In the genomic region with DNA sequence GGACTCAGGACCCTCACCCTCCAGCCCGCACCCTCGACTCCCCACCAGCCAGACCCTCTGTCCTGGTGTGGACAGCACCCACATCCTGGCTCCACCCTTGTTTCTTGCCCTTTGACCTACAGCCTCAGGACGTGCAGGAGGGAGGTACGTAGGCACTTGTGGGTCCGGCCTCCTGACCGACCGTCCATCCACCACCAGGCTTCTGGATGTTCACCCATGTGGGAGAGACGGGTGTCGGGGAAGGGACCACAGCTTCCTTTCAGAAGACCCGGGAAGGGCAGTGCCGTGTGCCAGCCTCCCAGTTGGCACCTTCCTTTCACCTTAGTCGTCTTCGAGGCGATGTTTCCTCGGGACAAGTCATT, we compare ENCODE assay signal across 1 cellular context.
TF ChIP-seq lines count a peak whose summit lies in the region.

No MANE protein-coding gene starts in this region.

TF ChIP-seq in H1, 55 proteins besides CTCF, POLR2A, EP300 and RAD21:
- TF ChIP-seq SP4 (IDR thresholded peaks at IDR 0.05; ENCODE audit: low read length) (no peak), RNF2 (IDR thresholded peaks at IDR 0.05; ENCODE audit: borderline replicate concordance, low read depth, low read length, missing control alignments, poor library complexity, severe bottlenecking) (no peak), ASH2L (IDR thresholded peaks at IDR 0.05; ENCODE audit: low read length) (no peak), CEBPB (IDR thresholded peaks at IDR 0.05; ENCODE audit: low read depth, low read length) (no peak), BACH1 (IDR thresholded peaks at IDR 0.05; ENCODE audit: low read length) (no peak), CREB1 (IDR thresholded peaks at IDR 0.05) (no peak), RFX5 (IDR thresholded peaks at IDR 0.05; ENCODE audit: borderline replicate concordance, low read depth, low read length) (no peak), GTF2F1 (IDR thresholded peaks at IDR 0.05; ENCODE audit: borderline replicate concordance, low read depth, low read length) (no peak), JUND (IDR thresholded peaks at IDR 0.05; ENCODE audit: low read length) (no peak), TAF7 (optimal IDR thresholded peaks at IDR 0.05; ENCODE audit: borderline replicate concordance, low read depth, low read length) (no peak), SUZ12 (IDR thresholded peaks at IDR 0.05; ENCODE audit: low read length) (no peak), CHD1 (IDR thresholded peaks at IDR 0.05; ENCODE audit: low read depth, low read length) (no peak), JUN (IDR thresholded peaks at IDR 0.05; ENCODE audit: low read depth, low read length) (no peak)
- TF ChIP-seq, protein P1, sequence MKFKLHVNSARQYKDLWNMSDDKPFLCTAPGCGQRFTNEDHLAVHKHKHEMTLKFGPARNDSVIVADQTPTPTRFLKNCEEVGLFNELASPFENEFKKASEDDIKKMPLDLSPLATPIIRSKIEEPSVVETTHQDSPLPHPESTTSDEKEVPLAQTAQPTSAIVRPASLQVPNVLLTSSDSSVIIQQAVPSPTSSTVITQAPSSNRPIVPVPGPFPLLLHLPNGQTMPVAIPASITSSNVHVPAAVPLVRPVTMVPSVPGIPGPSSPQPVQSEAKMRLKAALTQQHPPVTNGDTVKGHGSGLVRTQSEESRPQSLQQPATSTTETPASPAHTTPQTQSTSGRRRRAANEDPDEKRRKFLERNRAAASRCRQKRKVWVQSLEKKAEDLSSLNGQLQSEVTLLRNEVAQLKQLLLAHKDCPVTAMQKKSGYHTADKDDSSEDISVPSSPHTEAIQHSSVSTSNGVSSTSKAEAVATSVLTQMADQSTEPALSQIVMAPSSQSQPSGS (IDR thresholded peaks at IDR 0.05; ENCODE audit: low read length), result no peak
- TF ChIP-seq, protein P2, sequence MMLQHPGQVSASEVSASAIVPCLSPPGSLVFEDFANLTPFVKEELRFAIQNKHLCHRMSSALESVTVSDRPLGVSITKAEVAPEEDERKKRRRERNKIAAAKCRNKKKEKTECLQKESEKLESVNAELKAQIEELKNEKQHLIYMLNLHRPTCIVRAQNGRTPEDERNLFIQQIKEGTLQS (IDR thresholded peaks at IDR 0.05; ENCODE audit: insufficient read depth, low read depth, low read length), result no peak
- TF ChIP-seq, protein P3, sequence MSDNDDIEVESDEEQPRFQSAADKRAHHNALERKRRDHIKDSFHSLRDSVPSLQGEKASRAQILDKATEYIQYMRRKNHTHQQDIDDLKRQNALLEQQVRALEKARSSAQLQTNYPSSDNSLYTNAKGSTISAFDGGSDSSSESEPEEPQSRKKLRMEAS (IDR thresholded peaks at IDR 0.05), result no peak
